ENCODE assay signal across 8 cellular contexts in genomic region chr9:124770359-124771020, GRCh38. TPM values are rescaled to one million over a fixed set of nuclear protein-coding genes. Genes with fewer than 3 reads are reported as not detected.
A peak's percentile ranks its signal among the peaks of the same experiment; 100 is the strongest.
DNase-seq lines count a peak whose midpoint lies in the region; ATAC-seq and TF ChIP-seq lines count a peak whose summit lies in the region.

No MANE protein-coding gene starts in this region.

- peaks cover 57% of the 10 kb centered on the region for H3K27me3 Mint-ChIP-seq in activated CD8-positive, alpha-beta T cell treated with anti-CD3 and anti-CD28 coated beads, Interleukin-2, amount 10 ng/mL, durations not matched to agents 7 days and 5 days (ENCODE audit: low read depth)

- no peak overlapping the region for H3K27ac Mint-ChIP-seq in activated CD8-positive, alpha-beta T cell treated with anti-CD3 and anti-CD28 coated beads, Interleukin-2, amount 10 ng/mL, durations not matched to agents 7 days and 5 days

- H3K36me3 ChIP-seq in ES-I3 (ENCODE audit: insufficient read depth, low read length) (no peaks in the 10 kb centered on the region), gastrocnemius medialis (no peaks in the 10 kb centered on the region)

- intact Hi-C loops in left cardiac atrium (cut with DNase I) (loop anchor here (10.0 kb wide), 1 partner anchor 604 kb away; no protein-coding TSS in a partner anchor), gastrocnemius medialis (cut with DNase I; ENCODE audit: low total_unique reads) (loop anchor here (2.0 to 10.0 kb wide), 4 partner anchors 170 to 604 kb away; partner anchors contain the start of genes GOLGA1, HSPA5 and SCAI)

- H3K4me3 ChIP-seq in HL-60 (replicated peaks; ENCODE audit: insufficient read depth, low read length): peak overlapping the region; percentile 98
- H3K4me3 ChIP-seq in gastrocnemius medialis: peak overlapping the region; percentile 61 to 77 (median 72)

- TF ChIP-seq CTCF in HL-60 (IDR thresholded peaks at IDR 0.05; ENCODE audit: insufficient read depth, low read length): no peak
- no peak for TF ChIP-seq CTCF in gastrocnemius medialis (IDR thresholded peaks at IDR 0.05 in 4 of 5, conservative IDR thresholded peaks at IDR 0.05 in 1 of 5)

- H3K27me3 ChIP-seq in HL-60 (ENCODE audit: insufficient read depth, poor library complexity, severe bottlenecking) (no peaks in the 10 kb centered on the region), gastrocnemius medialis (peaks cover 8 to 34% (median 14%) of the 10 kb centered on the region in 3 donors)

- H3K27ac ChIP-seq in HL-60 (replicated peaks): peak overlapping the region; percentile 87
- peak overlapping the region; percentile 77 to 87 (median 80) for H3K27ac ChIP-seq in gastrocnemius medialis

- H3K9ac ChIP-seq in ES-I3 (ENCODE audit: low read depth, low read length): peak overlapping the region; percentile 59

- in situ Hi-C loops in gastrocnemius medialis (cut with MboI; ENCODE audit: low sequenced_read_pairs in 4 of 4): loop anchor here (5.0 to 25.0 kb wide), 6 partner anchors 77 to 617 kb away; partner anchors contain the start of genes SCAI (in 2 of the 4) and WDR38 (in 2 of the 4)

- peaks cover 1% of the 10 kb centered on the region for H3K36me3 Mint-ChIP-seq in activated CD8-positive, alpha-beta T cell treated with anti-CD3 and anti-CD28 coated beads, Interleukin-2, amount 10 ng/mL, durations not matched to agents 7 days and 5 days (ENCODE audit: low read depth)

- no peak for ATAC-seq in activated CD8-positive, alpha-beta T cell treated with anti-CD3 and anti-CD28 coated beads, Interleukin-2, amount 10 ng/mL, durations not matched to agents 7 days and 5 days
- ATAC-seq in left cardiac atrium (peak; percentile 2 to 4), gastrocnemius medialis (no peak)

- DNase-seq in HL-60 (ENCODE audit: low read depth in 1 of 2, low spot score in 1 of 2) (peak in 1 of 2 experiments; percentile 35), left cardiac atrium (no peak), gastrocnemius medialis (no peak), AG20443 (ENCODE audit: low spot score) (no peak), activated gamma-delta T cell treated with Interleukin-2 at 50 U/mL for 16 hours (no peak), DMS79 treated with DMSO at 0.1 percent for 48 hours (lab: John Stamatoyannopoulos, UW) (no peak)
- DNase-seq in activated CD8-positive, alpha-beta T cell treated with anti-CD3 and anti-CD28 coated beads, Interleukin-2, amount 10 ng/mL, durations not matched to agents 7 days and 5 days: peak; percentile 38

- CTCF ChIA-PET in activated CD8-positive, alpha-beta T cell treated with anti-CD3 and anti-CD28 coated beads, Interleukin-2, amount 10 ng/mL, durations not matched to agents 7 days and 5 days (lab: Charles Lee): interaction anchor here (0.8 to 12.6 kb wide), 10 partner anchors 12 to 468 kb away, joined by 3 to 316 read pairs (median 4); partner anchors contain the start of genes ARPC5L, RPL35 and WDR38

- H3K9me3 Mint-ChIP-seq in activated CD8-positive, alpha-beta T cell treated with anti-CD3 and anti-CD28 coated beads, Interleukin-2, amount 10 ng/mL, durations not matched to agents 7 days and 5 days (ENCODE audit: insufficient read depth): no peaks in the 10 kb centered on the region

- TF ChIP-seq POLR2A in gastrocnemius medialis (IDR thresholded peaks at IDR 0.05): no peak

- H3K9me3 ChIP-seq in ES-I3 (ENCODE audit: control insufficient read depth, insufficient read depth, low read length) (no peaks in the 10 kb centered on the region), gastrocnemius medialis (no peaks in the 10 kb centered on the region)

- H3K4me1 ChIP-seq in ES-I3 (ENCODE audit: insufficient read depth, low read length) (peaks cover 36% of the 10 kb centered on the region), gastrocnemius medialis (peaks cover 16 to 20% of the 10 kb centered on the region in 2 donors)

- peak overlapping the region; percentile 77 for H3K4me3 Mint-ChIP-seq in activated CD8-positive, alpha-beta T cell treated with anti-CD3 and anti-CD28 coated beads, Interleukin-2, amount 10 ng/mL, durations not matched to agents 7 days and 5 days

- peaks cover 44% of the 10 kb centered on the region for H3K4me1 Mint-ChIP-seq in activated CD8-positive, alpha-beta T cell treated with anti-CD3 and anti-CD28 coated beads, Interleukin-2, amount 10 ng/mL, durations not matched to agents 7 days and 5 days (ENCODE audit: low read depth)

- POLR2A ChIA-PET in activated CD8-positive, alpha-beta T cell treated with anti-CD3 and anti-CD28 coated beads, Interleukin-2, amount 10 ng/mL, durations not matched to agents 7 days and 5 days (lab: Charles Lee): interaction anchor here (1.0 to 1.2 kb wide), 2 partner anchors 82 to 471 kb away, joined by 3 to 6 read pairs; partner anchors contain the start of gene HSPA5

RNA-seq across cellular contexts. Expression of gene NR6A1, which starts 0.6 kb away (rescaled TPM):
- under 1 TPM; 0.18 to 0.26 TPM for total RNA-seq in activated CD8-positive, alpha-beta T cell treated with anti-CD3 and anti-CD28 coated beads, Interleukin-2, amount 10 ng/mL, durations not matched to agents 7 days and 5 days
- 1 to 10 TPM; 1.2 to 1.3 TPM for total RNA-seq in left cardiac atrium
- 1 to 10 TPM in 3 of 4 donors, under 1 TPM in 1; 0.58 to 5.6 (median 2.1) TPM for total RNA-seq in gastrocnemius medialis

RNA-seq across cellular contexts. Expression of gene OLFML2A, which starts 6.4 kb away (rescaled TPM):
- total RNA-seq in activated CD8-positive, alpha-beta T cell treated with anti-CD3 and anti-CD28 coated beads, Interleukin-2, amount 10 ng/mL, durations not matched to agents 7 days and 5 days: not detected
- total RNA-seq in left cardiac atrium (10 to 100 TPM; 19.4 to 24.6 TPM), gastrocnemius medialis (10 to 100 TPM in 3 of 4 donors, 1 to 10 TPM in 1; 6.9 to 48.0 (median 32.8) TPM)

Comparison
In these comparisons a context has a peak if more than half of its experiments do, and no peak if none do; other contexts are left out.
1. ATAC-seq: peak in left cardiac atrium (2 of 2); none in activated CD8-positive, alpha-beta T cell treated with anti-CD3 and anti-CD28 coated beads, Interleukin-2, amount 10 ng/mL, durations not matched to agents 7 days and 5 days (single experiment) and gastrocnemius medialis (0 of 2).
2. RNA of gene OLFML2A, which starts 6.4 kb away (total RNA-seq): 6.9 to 48.0 TPM in gastrocnemius medialis and 19.4 to 24.6 TPM in left cardiac atrium; not detected in activated CD8-positive, alpha-beta T cell treated with anti-CD3 and anti-CD28 coated beads, Interleukin-2, amount 10 ng/mL, durations not matched to agents 7 days and 5 days; every median in the first group is over 4 times any median in the second.